ENCODE assay signal across 24 cellular contexts in the genomic region with DNA sequence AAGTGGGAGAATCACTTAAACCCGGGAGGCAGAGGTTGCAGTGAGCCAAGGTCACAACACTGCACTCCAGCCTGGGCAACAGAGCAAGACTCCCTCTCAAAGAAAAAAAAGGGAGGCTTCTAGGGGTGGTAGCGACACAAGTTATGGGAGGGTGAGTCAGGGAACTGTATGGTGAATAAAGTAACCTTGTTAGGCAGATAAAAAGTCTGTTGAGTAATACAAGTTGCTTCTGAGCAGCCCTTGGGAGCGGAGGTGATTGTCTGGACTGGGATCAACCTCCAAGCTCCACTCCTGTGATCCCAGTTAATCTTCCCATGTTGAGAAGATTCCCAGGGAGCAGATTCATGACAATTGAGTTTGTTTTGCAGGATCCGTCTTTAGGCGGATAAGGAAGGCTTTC.
"Had no signal": no experiment of that assay in that cellular context is flagged by ENCODE, and none has a peak within 500 bp of the region (broad histone marks: within the 10 kb centered on the region; RNA-seq: fewer than 3 reads in every experiment).

No MANE protein-coding gene starts in this region.

- H3K9me3 Mint-ChIP-seq: activated CD8-positive, alpha-beta T cell treated with anti-CD3 and anti-CD28 coated beads for 36 hours; activated naive CD4-positive, alpha-beta T cell treated with anti-CD3 and anti-CD28 coated beads, Interleukin-2, amount 50 U/mL, for 72 hours; activated naive CD8-positive, alpha-beta T cell treated with anti-CD3 and anti-CD28 coated beads, Interleukin-2, amount 50 U/mL, for 24 hours had no signal

- H3K9me3 ChIP-seq: MG63, Peyer's patch, SJCRH30, SK-N-SH had no signal

- H3K27ac ChIP-seq: brain microvascular endothelial cell, cardiac muscle cell, KMS-11, Peyer's patch, SJCRH30 had no signal

- H3K36me3 Mint-ChIP-seq: activated naive CD4-positive, alpha-beta T cell treated with anti-CD3 and anti-CD28 coated beads, Interleukin-2, amount 50 U/mL, for 72 hours had no signal

- H3K27me3 ChIP-seq: brain microvascular endothelial cell, cardiac muscle cell, MG63, Peyer's patch, SJCRH30 had no signal

- DNase-seq: activated CD4-positive, alpha-beta T cell treated with anti-CD3 and anti-CD28 coated beads for 4 hours; activated CD8-positive, alpha-beta memory T cell treated with anti-CD3 and anti-CD28 coated beads, Interleukin-2, amount 50 U/mL, for 48 hours; activated CD8-positive, alpha-beta T cell treated with anti-CD3 and anti-CD28 coated beads for 36 hours; activated naive CD8-positive, alpha-beta T cell treated with anti-CD3 and anti-CD28 coated beads, Interleukin-2, amount 50 U/mL, for 24 hours; activated T-cell treated with anti-CD3 and anti-CD28 coated beads, Interleukin-2, amount 50 U/mL, for 1 hour; brain microvascular endothelial cell; MG63; NCI-H1105 treated with DMSO at 0.1 percent for 48 hours; NCI-H146; NCI-H187 treated with DMSO at 0.1 percent for 48 hours; NCI-H2171; NCI-H2227 treated with DMSO at 0.1 percent for 48 hours; NCI-H526; NCI-H774; NK-92 treated with Interleukin-12 subunit alpha and Interleukin-12 subunit beta, amount 100 ng/mL, for 24 hours; Peyer's patch; Right ventricle myocardium superior; SJCRH30; SK-N-SH; T-helper 1 cell had no signal

- H3K27ac Mint-ChIP-seq: activated CD8-positive, alpha-beta T cell treated with anti-CD3 and anti-CD28 coated beads for 36 hours; activated naive CD4-positive, alpha-beta T cell treated with anti-CD3 and anti-CD28 coated beads, Interleukin-2, amount 50 U/mL, for 72 hours; activated naive CD8-positive, alpha-beta T cell treated with anti-CD3 and anti-CD28 coated beads, Interleukin-2, amount 50 U/mL, for 24 hours had no signal

- H3K4me3 ChIP-seq: cardiac muscle cell, MG63, Peyer's patch, SJCRH30 had no signal

- ATAC-seq: activated CD4-positive, CD25-positive, alpha-beta regulatory T cell treated with anti-CD3 and anti-CD28 coated beads, Interleukin-2, amount 50 U/mL, for 24 hours; activated CD8-positive, alpha-beta T cell treated with anti-CD3 and anti-CD28 coated beads for 36 hours; activated naive CD4-positive, alpha-beta T cell treated with anti-CD3 and anti-CD28 coated beads, Interleukin-2, amount 50 U/mL, for 72 hours; activated naive CD8-positive, alpha-beta T cell treated with anti-CD3 and anti-CD28 coated beads, Interleukin-2, amount 50 U/mL, for 24 hours had no signal

- H3K36me3 ChIP-seq: brain microvascular endothelial cell, cardiac muscle cell, MG63, Peyer's patch, SJCRH30 had no signal

- H3K4me3 Mint-ChIP-seq: activated CD8-positive, alpha-beta T cell treated with anti-CD3 and anti-CD28 coated beads for 36 hours; activated naive CD8-positive, alpha-beta T cell treated with anti-CD3 and anti-CD28 coated beads, Interleukin-2, amount 50 U/mL, for 24 hours had no signal

- H3K4me1 Mint-ChIP-seq: activated naive CD8-positive, alpha-beta T cell treated with anti-CD3 and anti-CD28 coated beads, Interleukin-2, amount 50 U/mL, for 24 hours had no signal
